In the genomic region with DNA sequence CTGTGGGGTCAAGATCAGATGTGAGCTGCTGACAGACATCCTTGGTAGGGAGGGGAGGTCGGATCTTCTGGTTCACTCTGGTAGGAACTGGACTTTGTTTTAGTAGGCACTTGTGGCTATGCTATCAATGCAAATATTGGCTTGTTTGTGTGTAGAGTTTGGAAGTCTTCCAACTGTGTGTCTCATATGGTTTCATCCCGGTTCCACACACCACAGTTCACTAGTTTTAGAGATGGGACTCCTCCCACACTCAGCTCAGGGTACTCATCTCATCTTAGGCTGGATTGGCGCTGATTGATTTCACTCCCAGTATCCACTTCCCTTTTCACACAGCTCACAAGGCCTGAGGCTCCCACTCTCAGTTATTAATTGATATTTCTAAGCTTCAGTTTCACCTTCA, we compare ENCODE assay signal across 13 cellular contexts.
DNase-seq lines count a peak whose midpoint lies in the region; ATAC-seq and TF ChIP-seq lines count a peak whose summit lies in the region.
"Had no signal": no experiment of that assay in that cellular context is flagged by ENCODE, and none has a peak within 500 bp of the region (broad histone marks: within the 10 kb centered on the region; RNA-seq: fewer than 3 reads in every experiment).

No MANE protein-coding gene starts in this region.

- intact Hi-C loops in left colon (cut with DNase I, micrococcal nuclease) = no loop called here

- no peak for TF ChIP-seq CTCF in progenitor cell of endocrine pancreas (IDR thresholded peaks at IDR 0.05; ENCODE audit: unreplicated experiment)

- H3K27ac Mint-ChIP-seq in progenitor cell of endocrine pancreas = no peak overlapping the region
- H3K27ac Mint-ChIP-seq: activated T-helper 2 cell treated with anti-CD3 and anti-CD28 coated beads, Interferon-gamma antibody, Interleukin-2, Interleukin-4, amounts not matched to agents 10 μg/mL and 5 μg/mL and 100 μg/mL, durations not matched to agents 14 hours and 24 hours and 36 hours; natural killer cell had no signal

- H3K9me3 Mint-ChIP-seq in progenitor cell of endocrine pancreas (ENCODE audit: low read depth) = peaks cover 29% of the 10 kb centered on the region

- peak; percentile 96 for ATAC-seq in GM19452 (IDR thresholded peaks at IDR 0.05; ENCODE audit: unreplicated experiment)
- peak; percentile 77 for ATAC-seq in HG03095 (IDR thresholded peaks at IDR 0.05; ENCODE audit: unreplicated experiment)
- no peak for ATAC-seq in left colon
- ATAC-seq: natural killer cell had no signal

- peaks cover 8% of the 10 kb centered on the region for H3K36me3 Mint-ChIP-seq in progenitor cell of endocrine pancreas (ENCODE audit: insufficient read depth)
- H3K36me3 Mint-ChIP-seq: natural killer cell had no signal

- no peak overlapping the region for H3K4me3 Mint-ChIP-seq in progenitor cell of endocrine pancreas (ENCODE audit: low read depth)
- H3K4me3 Mint-ChIP-seq: natural killer cell had no signal

- no peaks in the 10 kb centered on the region for H3K4me1 Mint-ChIP-seq in progenitor cell of endocrine pancreas (ENCODE audit: low read depth)
- H3K4me1 Mint-ChIP-seq: natural killer cell had no signal

- no peaks in the 10 kb centered on the region for H3K27me3 Mint-ChIP-seq in progenitor cell of endocrine pancreas

- peak; percentile 42 for DNase-seq in DMS53 treated with DMSO at 0.1 percent for 48 hours (lab: John Stamatoyannopoulos, UW; ENCODE audit: unreplicated experiment)
- DNase-seq in astrocyte of the hippocampus (ENCODE audit: low read depth, low spot score) = peak; percentile 29
- DNase-seq in CD1c-positive myeloid dendritic cell (ENCODE audit: extremely low spot score) = no peak
- DNase-seq in left colon = no peak
- no peak for DNase-seq in SKM-1 (lab: John Stamatoyannopoulos, UW; ENCODE audit: unreplicated experiment)
- no peak for DNase-seq in progenitor cell of endocrine pancreas (ENCODE audit: low spot score, unreplicated experiment)
- DNase-seq: AML-193, dorsolateral prefrontal cortex, natural killer cell, WERI-Rb-1 had no signal

Comparison
In these comparisons a context has a peak if more than half of its experiments do, and no peak if none do; other contexts are left out.
1. DNase-seq: peak in DMS53 treated with DMSO at 0.1 percent for 48 hours (single experiment) and astrocyte of the hippocampus (single experiment); none in CD1c-positive myeloid dendritic cell (single experiment), left colon (0 of 2), SKM-1 (single experiment) and progenitor cell of endocrine pancreas (single experiment).